ENCODE assay signal across 7 cellular contexts in the genomic region with DNA sequence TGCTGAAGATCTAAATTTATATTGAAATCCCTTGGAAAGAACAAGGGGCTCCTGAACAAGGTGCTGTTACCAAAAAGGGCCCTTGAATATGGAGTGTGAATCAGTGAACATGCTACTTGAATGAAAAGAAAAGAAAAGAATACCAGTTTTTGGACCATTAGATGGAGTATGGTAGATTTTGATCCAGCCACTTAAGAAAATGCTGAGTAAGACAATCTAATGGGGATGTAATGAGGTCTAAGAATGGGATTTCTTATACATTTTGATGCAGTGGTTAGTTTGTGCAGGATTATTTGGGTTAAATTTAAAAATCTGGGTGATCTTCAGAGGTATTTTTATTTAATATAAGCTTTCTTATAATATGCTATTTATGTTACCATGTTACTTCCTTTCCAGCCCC.
"Had no signal": no experiment of that assay in that cellular context is flagged by ENCODE, and none has a peak within 500 bp of the region (broad histone marks: within the 10 kb centered on the region; RNA-seq: fewer than 3 reads in every experiment).

No MANE protein-coding gene starts in this region.

- H3K9me3 ChIP-seq: HAP-1 had no signal

- H3K36me3 ChIP-seq: HAP-1 had no signal

- DNase-seq: H7, HFFc6, KG1 had no signal

- H3K4me2 ChIP-seq: GM23338 had no signal

- H3K4me1 ChIP-seq: HAP-1 had no signal

- H3K4me3 ChIP-seq: GM23338, HAP-1 had no signal

- H3K27ac ChIP-seq: HL-60 had no signal

- H2AFZ ChIP-seq: GM23338 had no signal

- ATAC-seq: GM23338, HCT116 had no signal
